ENCODE assay signal across 28 cellular contexts in genomic region chr14:31858868-31859267, GRCh38.
DNase-seq lines count a peak whose midpoint lies in the region; ATAC-seq and TF ChIP-seq lines count a peak whose summit lies in the region.
"Had no signal": no experiment of that assay in that cellular context is flagged by ENCODE, and none has a peak within 500 bp of the region (broad histone marks: within the 10 kb centered on the region; RNA-seq: fewer than 3 reads in every experiment).

No MANE protein-coding gene starts in this region.

- H3K4me2 ChIP-seq in SK-N-SH, result no peak overlapping the region

- DNase-seq in SK-N-SH (no peak), astrocyte of the hippocampus (ENCODE audit: low read depth, low spot score) (peak; percentile 20), fibroblast of the aortic adventitia (ENCODE audit: low read depth) (peak; percentile 22), DMS 273 (lab: John Stamatoyannopoulos, UW; ENCODE audit: unreplicated experiment) (no peak), left lung (no peak), MG63 (no peak)
- DNase-seq: 8988T; activated CD4-positive, alpha-beta T cell treated with anti-CD3 and anti-CD28 coated beads, Interleukin-2, amount 50 U/mL, for 48 hours; activated CD4-positive, CD25-positive, alpha-beta regulatory T cell; activated CD8-positive, alpha-beta memory T cell treated with anti-CD3 and anti-CD28 coated beads, Interleukin-2, amount 50 U/mL, for 4 hours; AML-193; aorta; CD4-positive, alpha-beta memory T cell; cerebellar nuclear complex; DMS153; gastrocnemius medialis; GF-D8; hippocampal formation; NCI-H187; NCI-H345; NCI-H82; right lobe of liver; stimulated activated CD4-positive, alpha-beta T cell treated with anti-CD3 and anti-CD28 coated beads, Interleukin-15, amount 100 ng/mL, for 24 hours; stomach; tibial artery had no signal

- WGBS in SK-N-SH (ENCODE audit: low lambda C conversion rate), result 60% methylated on average over 1 of the region's 1 CpG

- no peaks in the 10 kb centered on the region for H3F3A ChIP-seq in SK-N-SH (replicated peaks; ENCODE audit: insufficient read depth)

- POLR2A ChIA-PET in SK-N-SH (lab: Yijun Ruan, JAX), result no interaction called here

- CTCF ChIA-PET in SK-N-SH (lab: Yijun Ruan, JAX), result no interaction called here

- H3K4me1 ChIP-seq in SK-N-SH (ENCODE audit: control insufficient read depth in 1 of 2, insufficient read depth in 2 of 2, low read depth in 1 of 2, low read length in 1 of 2), result no peaks in the 10 kb centered on the region
- H3K4me1 ChIP-seq in left lung, result no peaks in the 10 kb centered on the region
- H3K4me1 ChIP-seq: gastrocnemius medialis, stomach, tibial artery had no signal

- no peaks in the 10 kb centered on the region for H3K9me2 ChIP-seq in SK-N-SH

- no peak overlapping the region for H3K27ac ChIP-seq in SK-N-SH (ENCODE audit: low read depth in 2 of 2, low read length in 1 of 2)
- H3K27ac ChIP-seq in left lung, result no peak overlapping the region
- H3K27ac ChIP-seq: epithelial cell of prostate, gastrocnemius medialis, right lobe of liver, stomach, tibial artery had no signal

- no peak for TF ChIP-seq RAD21 in SK-N-SH (IDR thresholded peaks at IDR 0.05; ENCODE audit: low read length)

- TF ChIP-seq EP300 in SK-N-SH (IDR thresholded peaks at IDR 0.05; ENCODE audit: borderline replicate concordance in 1 of 2, low read depth in 1 of 2, low read length in 1 of 2), result no peak

- H3K79me2 ChIP-seq in SK-N-SH (ENCODE audit: insufficient read depth), result no peaks in the 10 kb centered on the region

- no peaks in the 10 kb centered on the region for H4K20me1 ChIP-seq in SK-N-SH (ENCODE audit: insufficient read depth)

- no peak overlapping the region for H3K4me3 ChIP-seq in SK-N-SH (ENCODE audit: low read depth in 2 of 2, low read length in 1 of 2)
- no peak overlapping the region for H3K4me3 ChIP-seq in fibroblast of the aortic adventitia (ENCODE audit: low read depth, low read length)
- no peak overlapping the region for H3K4me3 ChIP-seq in left lung
- no peak overlapping the region for H3K4me3 ChIP-seq in MG63
- H3K4me3 ChIP-seq: gastrocnemius medialis, right lobe of liver, stomach, tibial artery had no signal

- H3K27me3 ChIP-seq in SK-N-SH (ENCODE audit: insufficient read depth), result no peaks in the 10 kb centered on the region
- no peaks in the 10 kb centered on the region for H3K27me3 ChIP-seq in left lung
- H3K27me3 ChIP-seq in MG63, result no peaks in the 10 kb centered on the region
- H3K27me3 ChIP-seq: gastrocnemius medialis, right lobe of liver, stomach, tibial artery had no signal

- TF ChIP-seq CTCF in SK-N-SH (IDR thresholded peaks at IDR 0.05), result no peak
- no peak for TF ChIP-seq CTCF in fibroblast of the aortic adventitia (IDR thresholded peaks at IDR 0.05; ENCODE audit: insufficient read depth, low read length)
- TF ChIP-seq CTCF in left lung (IDR thresholded peaks at IDR 0.05), result no peak

- no peak for ATAC-seq in SK-N-SH treated with all-trans-retinoic acid at 6 μM for 48 hours
- no peak for ATAC-seq in left lung
- no peak for ATAC-seq in GM19463 (IDR thresholded peaks at IDR 0.05; ENCODE audit: unreplicated experiment)
- ATAC-seq: gastrocnemius medialis had no signal

- no peak overlapping the region for H2AFZ ChIP-seq in SK-N-SH (ENCODE audit: low read depth)

- H3K9ac ChIP-seq in SK-N-SH, result no peak overlapping the region

- peaks cover 0 to 3% of the 10 kb centered on the region in 2 experiments for H3K36me3 ChIP-seq in SK-N-SH (replicated peaks in 1 of 2; ENCODE audit: control insufficient read depth in 1 of 2, insufficient read depth in 2 of 2, low read length in 1 of 2)
- H3K36me3 ChIP-seq in left lung, result no peaks in the 10 kb centered on the region
- H3K36me3 ChIP-seq in MG63, result no peaks in the 10 kb centered on the region
- H3K36me3 ChIP-seq: gastrocnemius medialis, right lobe of liver had no signal

- H3K9me3 ChIP-seq in SK-N-SH, result no peaks in the 10 kb centered on the region
- peaks cover 0 to 5% of the 10 kb centered on the region in 2 donors for H3K9me3 ChIP-seq in left lung
- H3K9me3 ChIP-seq in MG63, result no peaks in the 10 kb centered on the region
- H3K9me3 ChIP-seq: gastrocnemius medialis, right lobe of liver had no signal

- intact Hi-C loops in left lung (cut with DNase I), result no loop called here

TF ChIP-seq in SK-N-SH, 30 proteins besides CTCF, POLR2A, EP300 and RAD21:
- 0 out of 2 replicates have a peak, but pooled peaks have one; percentile 7 for TF ChIP-seq FOSL2 (IDR thresholded peaks at IDR 0.05; ENCODE audit: borderline replicate concordance, low read depth)
- TF ChIP-seq SIN3A (IDR thresholded peaks at IDR 0.05; ENCODE audit: borderline replicate concordance, low read depth, low read length), result no peak
- TF ChIP-seq JUND (IDR thresholded peaks at IDR 0.05), result peak; percentile 26; the same call in 1 of the 2 replicates

TF ChIP-seq in SK-N-SH treated with all-trans-retinoic acid at 6 μM for 48 hours, 23 proteins besides CTCF, POLR2A, EP300 and RAD21 (continues in another document):
- TF ChIP-seq ZFP3 (CRISPR knock-in tag; IDR thresholded peaks at IDR 0.05) (no peak), PPARA (CRISPR knock-in tag; IDR thresholded peaks at IDR 0.05; ENCODE audit: borderline replicate concordance) (no peak), BACH2 (CRISPR knock-in tag; IDR thresholded peaks at IDR 0.05; ENCODE audit: borderline replicate concordance) (no peak), TOX (CRISPR knock-in tag; IDR thresholded peaks at IDR 0.05; ENCODE audit: borderline replicate concordance) (no peak), ZNF565 (CRISPR knock-in tag; conservative IDR thresholded peaks at IDR 0.05; ENCODE audit: low read depth) (no peak), ZC3H10 (CRISPR knock-in tag; IDR thresholded peaks at IDR 0.05) (no peak), SNAI2 (CRISPR knock-in tag; IDR thresholded peaks at IDR 0.05) (no peak), ISL1 (CRISPR knock-in tag; IDR thresholded peaks at IDR 0.05) (no peak), POU6F1 (CRISPR knock-in tag; IDR thresholded peaks at IDR 0.05; ENCODE audit: borderline replicate concordance, low read depth) (no peak), GLIS3 (CRISPR knock-in tag; IDR thresholded peaks at IDR 0.05) (no peak), PATZ1 (CRISPR knock-in tag; IDR thresholded peaks at IDR 0.05; ENCODE audit: borderline replicate concordance) (no peak), TSHZ2 (CRISPR knock-in tag; IDR thresholded peaks at IDR 0.05) (no peak)

Comparison
In these comparisons a context has a peak if more than half of its experiments do, and no peak if none do; other contexts are left out.
1. DNase-seq: peak in astrocyte of the hippocampus (single experiment) and fibroblast of the aortic adventitia (single experiment); none in SK-N-SH (single experiment), DMS 273 (single experiment), left lung (0 of 2) and MG63 (single experiment).